Comparison of ENCODE assay signal across 12 cellular contexts in genomic region chr14:103198429-103199140, GRCh38.
DNase-seq lines count a peak whose midpoint lies in the region; ATAC-seq and TF ChIP-seq lines count a peak whose summit lies in the region.
"Had no signal": no experiment of that assay in that cellular context is flagged by ENCODE, and none has a peak within 500 bp of the region (broad histone marks: within the 10 kb centered on the region; RNA-seq: fewer than 3 reads in every experiment).

No MANE protein-coding gene starts in this region.

- DNase-seq in AG08395 (ENCODE audit: low spot score) (peak; percentile 84), NOMO-1 (lab: John Stamatoyannopoulos, UW; ENCODE audit: unreplicated experiment in 2 of 2) (peak; percentile 32 to 70), fibroblast of peridontal ligament (ENCODE audit: extremely low read depth) (peak; percentile 71), omental fat pad (ENCODE audit: low spot score) (no peak), WERI-Rb-1 (no peak), DMS 273 (lab: John Stamatoyannopoulos, UW; ENCODE audit: unreplicated experiment) (no peak), NCI-H774 (lab: John Stamatoyannopoulos, UW) (no peak)
- DNase-seq in activated CD4-positive, alpha-beta T cell treated with anti-CD3 and anti-CD28 coated beads for 4 hours = no peak
- DNase-seq: stimulated activated CD4-positive, alpha-beta T cell treated with anti-CD3 and anti-CD28 coated beads, Interleukin-2, amount 100 ng/mL, for 48 hours had no signal

- peaks cover 18% of the 10 kb centered on the region for H3K9me3 ChIP-seq in WERI-Rb-1 (ENCODE audit: severe bottlenecking)

- TF ChIP-seq CTCF in omental fat pad (IDR thresholded peaks at IDR 0.05) = no peak
- TF ChIP-seq CTCF in WERI-Rb-1 (IDR thresholded peaks at IDR 0.05; ENCODE audit: low read depth, low read length) = no peak

- H3K27ac ChIP-seq in WERI-Rb-1 = no peak overlapping the region
- H3K27ac ChIP-seq: BLaER1 had no signal

- H3K4me3 ChIP-seq in WERI-Rb-1 (ENCODE audit: low read depth, low read length) = no peak overlapping the region
- H3K4me3 ChIP-seq: BLaER1, coronary artery, lung had no signal

- ATAC-seq in omental fat pad (ENCODE audit: low FRiP score) = peak; percentile 88

- no peaks in the 10 kb centered on the region for H3K27me3 ChIP-seq in WERI-Rb-1 (ENCODE audit: insufficient read depth, low read depth, severe bottlenecking)
- H3K27me3 ChIP-seq: BLaER1 had no signal

- no peaks in the 10 kb centered on the region for H3K36me3 ChIP-seq in WERI-Rb-1
- H3K36me3 ChIP-seq: BLaER1 had no signal

Comparison
In these comparisons a context has a peak if more than half of its experiments do, and no peak if none do; other contexts are left out.
1. DNase-seq: peak in AG08395 (single experiment), NOMO-1 (2 of 2) and fibroblast of peridontal ligament (single experiment); none in omental fat pad (single experiment), WERI-Rb-1 (single experiment), DMS 273 (single experiment), activated CD4-positive, alpha-beta T cell treated with anti-CD3 and anti-CD28 coated beads for 4 hours (0 of 2) and NCI-H774 (single experiment).